8 cellular contexts compared by ENCODE assay signal in the genomic region with DNA sequence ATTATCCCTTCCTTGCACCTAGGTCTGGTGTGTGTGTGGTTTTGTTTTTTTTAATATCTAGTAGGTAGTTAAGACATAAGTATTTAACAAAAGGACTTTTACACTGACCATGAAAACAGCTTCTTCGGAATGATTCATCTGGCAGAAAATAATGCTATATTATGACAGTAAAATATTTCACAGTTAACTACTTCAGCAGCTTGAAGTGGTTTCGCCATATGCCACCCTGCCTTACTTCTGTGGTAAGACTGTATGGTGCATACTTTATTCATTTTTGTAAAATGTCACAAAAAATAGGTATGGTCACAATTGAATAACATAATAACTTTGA. TPM values are rescaled to one million over a fixed set of nuclear protein-coding genes. Genes with fewer than 3 reads are reported as not detected.
DNase-seq lines count a peak whose midpoint lies in the region; ATAC-seq, FAIRE-seq and TF ChIP-seq lines count a peak whose summit lies in the region.

No MANE protein-coding gene starts in this region.

- TF ChIP-seq CTCF in AG04449 (IDR thresholded peaks at IDR 0.05; ENCODE audit: insufficient read depth, low read length, missing control alignments) = no peak
- TF ChIP-seq CTCF in colonic mucosa (IDR thresholded peaks at IDR 0.05) = no peak

- no peaks in the 10 kb centered on the region for H3K4me1 ChIP-seq in colonic mucosa

- CTCF ChIA-PET in AG04449 (lab: Yijun Ruan, JAX) = interaction anchor here (0.7 to 6.5 kb wide), 9 partner anchors 10 to 676 kb away, joined by 3 to 31 read pairs (median 3); no protein-coding TSS in a partner anchor

- FAIRE-seq in GM19239 (lab: Jason Lieb, UNC) = no peak

- H3K27me3 Mint-ChIP-seq in naive B cell = peaks cover 53 to 77% (median 62%) of the 10 kb centered on the region in 3 donors

- ATAC-seq in naive B cell (ENCODE audit: low read depth in 2 of 2) = no peak
- ATAC-seq in HG03175 (IDR thresholded peaks at IDR 0.05; ENCODE audit: unreplicated experiment) = no peak

- H3K27ac ChIP-seq in colonic mucosa = peak overlapping the region; percentile 94

- H3K4me3 ChIP-seq in AG04449 (ENCODE audit: low read depth, low read length) (peak overlapping the region; percentile 90), colonic mucosa (peak overlapping the region; percentile 76)
- H3K4me3 ChIP-seq in Jurkat, Clone E6-1 (ENCODE audit: low read length) = peak overlapping the region; percentile 67

- H3K36me3 ChIP-seq in colonic mucosa = no peaks in the 10 kb centered on the region

- POLR2A ChIA-PET in AG04449 (lab: Yijun Ruan, JAX) = no interaction called here

- DNase-seq in AG04449 (ENCODE audit: low read depth, low spot score) (no peak), colonic mucosa (no peak), naive B cell (no peak), GM19239 (ENCODE audit: insufficient read length, low spot score) (no peak), NCI-H69 (lab: John Stamatoyannopoulos, UW) (no peak), NCI-H82 (lab: John Stamatoyannopoulos, UW) (no peak)
- no peak for DNase-seq in Jurkat, Clone E6-1 (ENCODE audit: low read depth, low spot score)

- peak overlapping the region in 1 of 2 donors; percentile 78 for H3K9ac ChIP-seq in colonic mucosa (ENCODE audit: low read depth in 2 of 2, low read length in 2 of 2)

- intact Hi-C loops in colonic mucosa (cut with DNase I) = no loop called here

- H3K4me1 Mint-ChIP-seq in naive B cell = peaks cover 21 to 25% (median 22%) of the 10 kb centered on the region in 3 donors

- peak overlapping the region; percentile 77 to 93 (median 88) for H3K4me3 Mint-ChIP-seq in naive B cell

- H3K27me3 ChIP-seq in colonic mucosa = no peaks in the 10 kb centered on the region

- no peaks in the 10 kb centered on the region for H3K9me3 Mint-ChIP-seq in naive B cell

- no peaks in the 10 kb centered on the region for H3K36me3 Mint-ChIP-seq in naive B cell

- no peaks in the 10 kb centered on the region for H3K9me3 ChIP-seq in colonic mucosa

- peak overlapping the region in 1 of 6 donors; percentile 16 for H3K27ac Mint-ChIP-seq in naive B cell

RNA-seq across cellular contexts. Expression of gene PTPRK, which starts 0.9 kb away (rescaled TPM):
- 2.9 TPM for polyA plus RNA-seq in Jurkat, Clone E6-1 (2012; ENCODE audit: insufficient read depth, insufficient read length)
- 100 to 1,000 TPM in 1 of 2 donors, 10 to 100 TPM in 1; 94.1 to 117 TPM for total RNA-seq in colonic mucosa
- polyA plus RNA-seq in naive B cell (ENCODE audit: low read depth in 6 of 6) = 10 to 100 TPM; 27.6 to 43.4 (median 34.3) TPM
